ENCODE assay signal across 1 cellular context in the genomic region with DNA sequence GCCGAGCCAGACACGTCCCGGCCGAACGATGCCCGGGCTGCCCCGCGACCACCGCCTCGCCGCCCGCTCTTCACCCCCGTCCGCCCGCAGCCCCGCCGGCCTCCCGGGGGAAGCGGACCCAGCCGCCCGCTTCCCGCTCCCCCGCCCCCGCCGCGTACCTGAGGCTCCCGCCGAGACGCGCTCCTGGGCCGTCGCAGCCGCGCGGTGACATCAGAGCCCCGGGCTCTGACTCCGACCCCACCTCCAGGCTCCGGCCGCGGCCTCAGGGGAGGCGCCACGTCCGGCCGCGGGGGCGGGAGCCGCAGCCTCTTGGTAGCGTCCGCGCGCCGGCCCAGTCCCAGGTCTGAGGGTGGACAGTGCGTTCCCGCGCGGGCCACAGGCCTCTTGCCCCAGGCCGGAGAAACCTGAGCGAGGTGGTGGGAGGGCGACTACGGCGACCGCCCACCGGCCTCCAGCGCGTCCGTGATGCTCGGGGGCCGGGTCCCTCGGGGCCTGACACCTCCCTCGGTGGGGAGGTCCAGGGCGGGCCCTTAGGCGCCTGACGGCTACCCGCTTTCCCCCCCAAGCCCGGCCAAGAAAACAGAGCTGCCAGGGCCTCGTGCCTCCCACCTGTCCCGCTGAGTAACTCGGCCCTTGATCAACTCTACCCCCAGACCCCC.
TF ChIP-seq lines count a peak whose summit lies in the region.

A gene with protein sequence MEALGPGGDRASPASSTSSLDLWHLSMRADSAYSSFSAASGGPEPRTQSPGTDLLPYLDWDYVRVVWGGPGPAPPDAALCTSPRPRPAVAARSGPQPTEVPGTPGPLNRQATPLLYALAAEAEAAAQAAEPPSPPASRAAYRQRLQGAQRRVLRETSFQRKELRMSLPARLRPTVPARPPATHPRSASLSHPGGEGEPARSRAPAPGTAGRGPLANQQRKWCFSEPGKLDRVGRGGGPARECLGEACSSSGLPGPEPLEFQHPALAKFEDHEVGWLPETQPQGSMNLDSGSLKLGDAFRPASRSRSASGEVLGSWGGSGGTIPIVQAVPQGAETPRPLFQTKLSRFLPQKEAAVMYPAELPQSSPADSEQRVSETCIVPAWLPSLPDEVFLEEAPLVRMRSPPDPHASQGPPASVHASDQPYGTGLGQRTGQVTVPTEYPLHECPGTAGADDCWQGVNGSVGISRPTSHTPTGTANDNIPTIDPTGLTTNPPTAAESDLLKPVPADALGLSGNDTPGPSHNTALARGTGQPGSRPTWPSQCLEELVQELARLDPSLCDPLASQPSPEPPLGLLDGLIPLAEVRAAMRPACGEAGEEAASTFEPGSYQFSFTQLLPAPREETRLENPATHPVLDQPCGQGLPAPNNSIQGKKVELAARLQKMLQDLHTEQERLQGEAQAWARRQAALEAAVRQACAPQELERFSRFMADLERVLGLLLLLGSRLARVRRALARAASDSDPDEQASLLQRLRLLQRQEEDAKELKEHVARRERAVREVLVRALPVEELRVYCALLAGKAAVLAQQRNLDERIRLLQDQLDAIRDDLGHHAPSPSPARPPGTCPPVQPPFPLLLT (minus strand): TSS at position 212 of the 659 bp plus-strand sequence. CDS start 4,507 bp downstream, outside the sequence.

TF ChIP-seq in HepG2, 621 proteins besides CTCF, POLR2A, EP300 and RAD21 (continued from another document and continues in another):
- TF ChIP-seq, protein P1, sequence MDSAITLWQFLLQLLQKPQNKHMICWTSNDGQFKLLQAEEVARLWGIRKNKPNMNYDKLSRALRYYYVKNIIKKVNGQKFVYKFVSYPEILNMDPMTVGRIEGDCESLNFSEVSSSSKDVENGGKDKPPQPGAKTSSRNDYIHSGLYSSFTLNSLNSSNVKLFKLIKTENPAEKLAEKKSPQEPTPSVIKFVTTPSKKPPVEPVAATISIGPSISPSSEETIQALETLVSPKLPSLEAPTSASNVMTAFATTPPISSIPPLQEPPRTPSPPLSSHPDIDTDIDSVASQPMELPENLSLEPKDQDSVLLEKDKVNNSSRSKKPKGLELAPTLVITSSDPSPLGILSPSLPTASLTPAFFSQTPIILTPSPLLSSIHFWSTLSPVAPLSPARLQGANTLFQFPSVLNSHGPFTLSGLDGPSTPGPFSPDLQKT (CRISPR knock-in tag; IDR thresholded peaks at IDR 0.05; ENCODE audit: borderline replicate concordance) = no peak; the same call in 1 of the 2 replicates
- TF ChIP-seq KDM5B (CRISPR knock-in tag; IDR thresholded peaks at IDR 0.05; ENCODE audit: borderline replicate concordance) (peak; percentile 66), GLI4 (CRISPR knock-in tag; IDR thresholded peaks at IDR 0.05; ENCODE audit: borderline replicate concordance) (0 out of 2 replicates have a peak, but pooled peaks have one; percentile 53), REXO4 (CRISPR knock-in tag; IDR thresholded peaks at IDR 0.05; ENCODE audit: borderline replicate concordance) (0 out of 2 replicates have a peak, but pooled peaks have one; percentile 52), KAT8 (CRISPR knock-in tag; IDR thresholded peaks at IDR 0.05) (peak; percentile 85), ZC3H13 (CRISPR knock-in tag; IDR thresholded peaks at IDR 0.05) (peak; percentile 65; the same call in 1 of the 2 replicates), NPAS2 (CRISPR knock-in tag; IDR thresholded peaks at IDR 0.05; ENCODE audit: borderline replicate concordance) (0 out of 2 replicates have a peak, but pooled peaks have one; percentile 65), KMT2B (CRISPR knock-in tag; IDR thresholded peaks at IDR 0.05) (peak; percentile 52; the same call in 1 of the 2 replicates), SP4 (CRISPR knock-in tag; IDR thresholded peaks at IDR 0.05) (peak; percentile 15; the same call in 1 of the 2 replicates), MIXL1 (CRISPR knock-in tag; IDR thresholded peaks at IDR 0.05) (no peak), ZNF607 (CRISPR knock-in tag; IDR thresholded peaks at IDR 0.05; ENCODE audit: borderline replicate concordance) (peak; percentile 49; the same call in 1 of the 2 replicates), ZNF629 (CRISPR knock-in tag; conservative IDR thresholded peaks at IDR 0.05) (no peak), HIVEP1 (CRISPR knock-in tag; IDR thresholded peaks at IDR 0.05) (0 out of 2 replicates have a peak, but pooled peaks have one; percentile 54), ZNF160 (CRISPR knock-in tag; IDR thresholded peaks at IDR 0.05) (no peak), ELF3 (CRISPR knock-in tag; IDR thresholded peaks at IDR 0.05) (peak; percentile 44; the same call in 1 of the 2 replicates), ZBTB7B (CRISPR knock-in tag; IDR thresholded peaks at IDR 0.05) (peak; percentile 43; the same call in 1 of the 2 replicates), ZNF577 (CRISPR knock-in tag; IDR thresholded peaks at IDR 0.05; ENCODE audit: borderline replicate concordance, low read depth) (peak; percentile 66; the same call in 1 of the 2 replicates), MAZ (IDR thresholded peaks at IDR 0.05; ENCODE audit: borderline replicate concordance, low read depth, low read length) (peak; percentile 29; the same call in 1 of the 2 replicates), MAZ (CRISPR knock-in tag; IDR thresholded peaks at IDR 0.05; ENCODE audit: low read depth) (0 out of 2 replicates have a peak, but pooled peaks have one; percentile 55), ZNF678 (CRISPR knock-in tag; IDR thresholded peaks at IDR 0.05) (no peak; the same call in 1 of the 2 replicates), GATAD1 (CRISPR knock-in tag; IDR thresholded peaks at IDR 0.05) (no peak), CEBPG (CRISPR knock-in tag; IDR thresholded peaks at IDR 0.05) (peak; percentile 5; the same call in 1 of the 2 replicates), HDAC1 (CRISPR knock-in tag; IDR thresholded peaks at IDR 0.05) (peak; percentile 57; the same call in 1 of the 2 replicates)
- TF ChIP-seq, protein P2, sequence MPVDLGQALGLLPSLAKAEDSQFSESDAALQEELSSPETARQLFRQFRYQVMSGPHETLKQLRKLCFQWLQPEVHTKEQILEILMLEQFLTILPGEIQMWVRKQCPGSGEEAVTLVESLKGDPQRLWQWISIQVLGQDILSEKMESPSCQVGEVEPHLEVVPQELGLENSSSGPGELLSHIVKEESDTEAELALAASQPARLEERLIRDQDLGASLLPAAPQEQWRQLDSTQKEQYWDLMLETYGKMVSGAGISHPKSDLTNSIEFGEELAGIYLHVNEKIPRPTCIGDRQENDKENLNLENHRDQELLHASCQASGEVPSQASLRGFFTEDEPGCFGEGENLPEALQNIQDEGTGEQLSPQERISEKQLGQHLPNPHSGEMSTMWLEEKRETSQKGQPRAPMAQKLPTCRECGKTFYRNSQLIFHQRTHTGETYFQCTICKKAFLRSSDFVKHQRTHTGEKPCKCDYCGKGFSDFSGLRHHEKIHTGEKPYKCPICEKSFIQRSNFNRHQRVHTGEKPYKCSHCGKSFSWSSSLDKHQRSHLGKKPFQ (CRISPR knock-in tag; IDR thresholded peaks at IDR 0.05; ENCODE audit: insufficient replicate concordance) = no peak
- TF ChIP-seq, protein P3, sequence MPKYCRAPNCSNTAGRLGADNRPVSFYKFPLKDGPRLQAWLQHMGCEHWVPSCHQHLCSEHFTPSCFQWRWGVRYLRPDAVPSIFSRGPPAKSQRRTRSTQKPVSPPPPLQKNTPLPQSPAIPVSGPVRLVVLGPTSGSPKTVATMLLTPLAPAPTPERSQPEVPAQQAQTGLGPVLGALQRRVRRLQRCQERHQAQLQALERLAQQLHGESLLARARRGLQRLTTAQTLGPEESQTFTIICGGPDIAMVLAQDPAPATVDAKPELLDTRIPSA (CRISPR knock-in tag; IDR thresholded peaks at IDR 0.05; ENCODE audit: borderline replicate concordance) = peak; percentile 76; the same call in 1 of the 2 replicates
- TF ChIP-seq, protein P4, sequence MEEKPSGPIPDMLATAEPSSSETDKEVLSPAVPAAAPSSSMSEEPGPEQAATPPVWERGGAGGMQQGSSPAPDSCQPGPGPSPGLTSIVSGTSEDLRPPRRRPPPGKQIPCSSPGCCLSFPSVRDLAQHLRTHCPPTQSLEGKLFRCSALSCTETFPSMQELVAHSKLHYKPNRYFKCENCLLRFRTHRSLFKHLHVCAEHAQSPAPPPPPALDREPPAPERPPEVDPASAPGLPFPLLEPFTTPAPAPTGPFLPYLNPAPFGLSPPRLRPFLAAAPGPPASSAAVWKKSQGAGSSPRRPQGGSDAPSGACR (CRISPR knock-in tag; IDR thresholded peaks at IDR 0.05) = peak; percentile 77; the same call in 1 of the 2 replicates
- TF ChIP-seq, protein P5, sequence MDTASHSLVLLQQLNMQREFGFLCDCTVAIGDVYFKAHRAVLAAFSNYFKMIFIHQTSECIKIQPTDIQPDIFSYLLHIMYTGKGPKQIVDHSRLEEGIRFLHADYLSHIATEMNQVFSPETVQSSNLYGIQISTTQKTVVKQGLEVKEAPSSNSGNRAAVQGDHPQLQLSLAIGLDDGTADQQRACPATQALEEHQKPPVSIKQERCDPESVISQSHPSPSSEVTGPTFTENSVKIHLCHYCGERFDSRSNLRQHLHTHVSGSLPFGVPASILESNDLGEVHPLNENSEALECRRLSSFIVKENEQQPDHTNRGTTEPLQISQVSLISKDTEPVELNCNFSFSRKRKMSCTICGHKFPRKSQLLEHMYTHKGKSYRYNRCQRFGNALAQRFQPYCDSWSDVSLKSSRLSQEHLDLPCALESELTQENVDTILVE (CRISPR knock-in tag; IDR thresholded peaks at IDR 0.05) = peak; percentile 28; the same call in 1 of the 2 replicates
- TF ChIP-seq, protein P6, sequence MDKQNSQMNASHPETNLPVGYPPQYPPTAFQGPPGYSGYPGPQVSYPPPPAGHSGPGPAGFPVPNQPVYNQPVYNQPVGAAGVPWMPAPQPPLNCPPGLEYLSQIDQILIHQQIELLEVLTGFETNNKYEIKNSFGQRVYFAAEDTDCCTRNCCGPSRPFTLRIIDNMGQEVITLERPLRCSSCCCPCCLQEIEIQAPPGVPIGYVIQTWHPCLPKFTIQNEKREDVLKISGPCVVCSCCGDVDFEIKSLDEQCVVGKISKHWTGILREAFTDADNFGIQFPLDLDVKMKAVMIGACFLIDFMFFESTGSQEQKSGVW (CRISPR knock-in tag; IDR thresholded peaks at IDR 0.05; ENCODE audit: borderline replicate concordance) = peak; percentile 63; the same call in 1 of the 2 replicates
- TF ChIP-seq, protein P7, sequence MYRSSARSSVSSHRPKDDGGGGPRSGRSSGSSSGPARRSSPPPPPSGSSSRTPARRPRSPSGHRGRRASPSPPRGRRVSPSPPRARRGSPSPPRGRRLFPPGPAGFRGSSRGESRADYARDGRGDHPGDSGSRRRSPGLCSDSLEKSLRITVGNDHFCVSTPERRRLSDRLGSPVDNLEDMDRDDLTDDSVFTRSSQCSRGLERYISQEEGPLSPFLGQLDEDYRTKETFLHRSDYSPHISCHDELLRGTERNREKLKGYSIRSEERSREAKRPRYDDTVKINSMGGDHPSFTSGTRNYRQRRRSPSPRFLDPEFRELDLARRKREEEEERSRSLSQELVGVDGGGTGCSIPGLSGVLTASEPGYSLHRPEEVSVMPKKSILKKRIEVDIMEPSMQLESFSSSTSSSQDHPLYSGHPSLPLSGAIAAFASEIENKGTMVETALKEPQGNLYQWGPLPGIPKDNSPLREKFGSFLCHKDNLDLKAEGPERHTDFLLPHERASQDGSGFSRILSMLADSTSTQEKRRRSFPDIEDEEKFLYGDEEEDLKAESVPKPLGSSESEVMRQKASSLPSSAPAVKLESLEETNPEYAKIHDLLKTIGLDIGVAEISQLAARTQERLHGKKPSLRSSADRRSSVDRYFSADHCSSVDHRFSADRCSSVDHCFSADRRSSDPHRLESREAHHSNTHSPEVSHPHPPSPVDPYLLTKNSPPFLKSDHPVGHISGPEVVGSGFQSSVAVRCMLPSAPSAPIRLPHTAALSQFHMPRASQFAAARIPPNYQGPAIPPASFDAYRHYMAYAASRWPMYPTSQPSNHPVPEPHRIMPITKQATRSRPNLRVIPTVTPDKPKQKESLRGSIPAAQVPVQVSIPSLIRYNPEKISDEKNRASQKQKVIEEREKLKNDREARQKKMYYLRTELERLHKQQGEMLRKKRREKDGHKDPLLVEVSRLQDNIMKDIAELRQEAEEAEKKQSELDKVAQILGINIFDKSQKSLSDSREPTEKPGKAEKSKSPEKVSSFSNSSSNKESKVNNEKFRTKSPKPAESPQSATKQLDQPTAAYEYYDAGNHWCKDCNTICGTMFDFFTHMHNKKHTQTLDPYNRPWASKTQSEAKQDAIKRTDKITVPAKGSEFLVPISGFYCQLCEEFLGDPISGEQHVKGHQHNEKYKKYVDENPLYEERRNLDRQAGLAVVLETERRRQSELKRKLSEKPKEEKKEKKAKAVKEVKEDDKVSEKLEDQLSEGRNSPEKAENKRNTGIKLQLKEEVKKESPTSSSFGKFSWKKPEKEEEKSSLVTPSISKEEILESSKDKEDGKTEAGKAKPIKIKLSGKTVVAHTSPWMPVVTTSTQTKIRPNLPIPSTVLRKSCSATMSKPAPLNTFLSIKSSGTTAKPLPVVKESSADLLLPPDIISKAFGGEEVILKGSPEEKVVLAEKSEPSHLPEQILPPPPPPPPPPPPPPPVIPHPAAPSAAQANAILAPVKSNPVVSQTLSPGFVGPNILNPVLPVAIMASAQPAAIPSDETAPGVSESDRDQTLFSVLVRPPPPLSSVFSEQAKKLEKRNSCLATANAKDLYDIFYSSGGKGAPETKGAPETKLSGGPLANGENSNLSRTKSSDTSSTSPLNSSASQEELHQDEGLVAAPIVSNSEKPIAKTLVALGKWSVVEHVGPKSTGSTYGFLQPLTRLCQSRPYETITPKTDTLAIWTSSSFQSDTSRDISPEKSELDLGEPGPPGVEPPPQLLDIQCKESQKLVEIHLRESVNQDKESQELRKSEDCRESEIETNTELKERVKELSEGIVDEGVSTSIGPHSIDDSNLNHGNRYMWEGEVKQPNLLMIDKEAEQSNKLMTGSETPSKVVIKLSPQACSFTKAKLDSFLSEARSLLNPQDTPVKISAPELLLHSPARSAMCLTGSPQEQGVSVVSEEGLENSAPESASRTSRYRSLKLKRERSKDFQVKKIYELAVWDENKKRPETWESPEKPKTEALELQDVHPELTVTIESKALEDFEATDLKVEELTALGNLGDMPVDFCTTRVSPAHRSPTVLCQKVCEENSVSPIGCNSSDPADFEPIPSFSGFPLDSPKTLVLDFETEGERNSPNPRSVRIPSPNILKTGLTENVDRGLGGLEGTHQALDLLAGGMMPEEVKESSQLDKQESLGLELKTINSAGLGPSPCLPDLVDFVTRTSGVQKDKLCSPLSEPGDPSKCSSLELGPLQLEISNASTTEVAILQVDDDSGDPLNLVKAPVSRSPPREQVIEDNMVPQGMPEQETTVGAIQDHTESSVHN (CRISPR knock-in tag; IDR thresholded peaks at IDR 0.05) = 0 out of 2 replicates have a peak, but pooled peaks have one; percentile 59
- TF ChIP-seq, protein P8, sequence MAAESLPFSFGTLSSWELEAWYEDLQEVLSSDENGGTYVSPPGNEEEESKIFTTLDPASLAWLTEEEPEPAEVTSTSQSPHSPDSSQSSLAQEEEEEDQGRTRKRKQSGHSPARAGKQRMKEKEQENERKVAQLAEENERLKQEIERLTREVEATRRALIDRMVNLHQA (CRISPR knock-in tag; IDR thresholded peaks at IDR 0.05) = no peak
- TF ChIP-seq, protein P9, sequence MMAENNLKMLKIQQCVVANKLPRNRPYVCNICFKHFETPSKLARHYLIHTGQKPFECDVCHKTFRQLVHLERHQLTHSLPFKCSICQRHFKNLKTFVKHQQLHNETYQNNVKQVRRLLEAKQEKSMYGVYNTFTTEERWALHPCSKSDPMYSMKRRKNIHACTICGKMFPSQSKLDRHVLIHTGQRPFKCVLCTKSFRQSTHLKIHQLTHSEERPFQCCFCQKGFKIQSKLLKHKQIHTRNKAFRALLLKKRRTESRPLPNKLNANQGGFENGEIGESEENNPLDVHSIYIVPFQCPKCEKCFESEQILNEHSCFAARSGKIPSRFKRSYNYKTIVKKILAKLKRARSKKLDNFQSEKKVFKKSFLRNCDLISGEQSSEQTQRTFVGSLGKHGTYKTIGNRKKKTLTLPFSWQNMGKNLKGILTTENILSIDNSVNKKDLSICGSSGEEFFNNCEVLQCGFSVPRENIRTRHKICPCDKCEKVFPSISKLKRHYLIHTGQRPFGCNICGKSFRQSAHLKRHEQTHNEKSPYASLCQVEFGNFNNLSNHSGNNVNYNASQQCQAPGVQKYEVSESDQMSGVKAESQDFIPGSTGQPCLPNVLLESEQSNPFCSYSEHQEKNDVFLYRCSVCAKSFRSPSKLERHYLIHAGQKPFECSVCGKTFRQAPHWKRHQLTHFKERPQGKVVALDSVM (CRISPR knock-in tag; IDR thresholded peaks at IDR 0.05) = peak; percentile 51; the same call in 1 of the 2 replicates
